Comparison of ENCODE assay signal across 18 cellular contexts in genomic region chr13:110458017-110458416, GRCh38.
"Had no signal": no experiment of that assay in that cellular context is flagged by ENCODE, and none has a peak within 500 bp of the region (broad histone marks: within the 10 kb centered on the region; RNA-seq: fewer than 3 reads in every experiment).

No MANE protein-coding gene starts in this region.

- H3K4me2 ChIP-seq: smooth muscle cell had no signal

- DNase-seq: activated CD4-positive, alpha-beta T cell treated with anti-CD3 and anti-CD28 coated beads, Interleukin-2, amount 50 U/mL, for 1 hour; activated CD8-positive, alpha-beta memory T cell treated with anti-CD3 and anti-CD28 coated beads for 24 hours; activated gamma-delta T cell treated with Interleukin-2 at 50 U/mL for 16 hours; activated naive CD8-positive, alpha-beta T cell treated with anti-CD3 and anti-CD28 coated beads, Interleukin-2, amount 10 ng/mL, durations not matched to agents 7 days and 5 days; anterior cingulate cortex; dermis blood vessel endothelial cell; erythroblast; mammary epithelial cell; mucosa of descending colon; naive thymus-derived CD4-positive, alpha-beta T cell; right cardiac atrium had no signal

- H3K9me3 ChIP-seq: mucosa of descending colon, prostate gland, tibial nerve, vagina had no signal

- H3K27me3 ChIP-seq: tibial nerve, vagina had no signal

- ATAC-seq: activated CD4-positive, CD25-positive, alpha-beta regulatory T cell treated with anti-CD3 and anti-CD28 coated beads, Interleukin-2, amount 50 U/mL, for 24 hours; left lobe of liver; mucosa of descending colon; naive thymus-derived CD4-positive, alpha-beta T cell; right cardiac atrium had no signal

- H3K4me3 ChIP-seq: mucosa of descending colon, prostate gland, smooth muscle cell, tibial nerve, vagina had no signal

- H3K4me1 ChIP-seq: prostate gland had no signal

- FAIRE-seq: islet of Langerhans had no signal

- H3K27ac ChIP-seq: prostate gland, vagina had no signal

- H3K36me3 ChIP-seq: prostate gland had no signal
